In genomic region chr9:95494022-95494415, GRCh38 we compare ENCODE assay signal across 8 cellular contexts. TPM values are rescaled to one million over a fixed set of nuclear protein-coding genes. Genes with fewer than 3 reads are reported as not detected.
A peak's percentile ranks its signal among the peaks of the same experiment; 100 is the strongest.
DNase-seq lines count a peak whose midpoint lies in the region; TF ChIP-seq lines count a peak whose summit lies in the region.

No MANE protein-coding gene starts in this region.

- intact Hi-C loops in activated T-helper 1 cell treated with anti-CD3 and anti-CD28 coated beads, Interleukin-12 subunit alpha, Interleukin-12 subunit beta, Interleukin-2, Interleukin-4 antibody, amounts not matched to agents 30 ng/mL and 10 ng/mL and 1 ng/mL, durations not matched to agents 14 hours and 24 hours and 36 hours (cut with micrococcal nuclease), result loop anchor here (1.0 kb wide), 2 partner anchors 16 to 32 kb away; no protein-coding TSS in a partner anchor

- in situ Hi-C loops in GM13976 (cut with MboI; ENCODE audit: low sequenced_read_pairs, unreplicated experiment), result no loop called here

- H3K36me3 Mint-ChIP-seq in activated T-helper 1 cell treated with anti-CD3 and anti-CD28 coated beads, Interleukin-12 subunit alpha, Interleukin-12 subunit beta, Interleukin-2, Interleukin-4 antibody, amounts not matched to agents 30 ng/mL and 10 ng/mL and 1 ng/mL, durations not matched to agents 14 hours and 24 hours and 36 hours (ENCODE audit: low read depth), result peaks cover 3% of the 10 kb centered on the region
- H3K36me3 Mint-ChIP-seq in nephron progenitor cell (ENCODE audit: low read depth), result no peaks in the 10 kb centered on the region

- H3K4me3 Mint-ChIP-seq in activated T-helper 1 cell treated with anti-CD3 and anti-CD28 coated beads, Interleukin-12 subunit alpha, Interleukin-12 subunit beta, Interleukin-2, Interleukin-4 antibody, amounts not matched to agents 30 ng/mL and 10 ng/mL and 1 ng/mL, durations not matched to agents 14 hours and 24 hours and 36 hours, result peak overlapping the region; percentile 81
- H3K4me3 Mint-ChIP-seq in nephron progenitor cell, result peak overlapping the region; percentile 71

- peak; percentile 83 for DNase-seq in activated effector memory CD4-positive, alpha-beta T cell treated with anti-CD3 and anti-CD28 coated beads, Interleukin-2, amount 50 U/mL, for 16 hours
- DNase-seq in activated effector memory CD4-positive, alpha-beta T cell treated with Interleukin-2 at 50 U/mL for 16 hours, result no peak
- DNase-seq in NCI-H2107 (lab: John Stamatoyannopoulos, UW) (peak; percentile 50), nephron progenitor cell (no peak), NCI-H226 (no peak), UCSD-AML1 (lab: John Stamatoyannopoulos, UW; ENCODE audit: unreplicated experiment) (no peak), GM13976 (ENCODE audit: low spot score) (no peak)
- no peak for DNase-seq in activated T-helper 1 cell treated with anti-CD3 and anti-CD28 coated beads, Interleukin-12 subunit alpha, Interleukin-12 subunit beta, Interleukin-2, Interleukin-4 antibody, amounts not matched to agents 30 ng/mL and 10 ng/mL and 1 ng/mL, durations not matched to agents 14 hours and 24 hours and 36 hours (ENCODE audit: low spot score)

- H3K27me3 Mint-ChIP-seq in activated T-helper 1 cell treated with anti-CD3 and anti-CD28 coated beads, Interleukin-12 subunit alpha, Interleukin-12 subunit beta, Interleukin-2, Interleukin-4 antibody, amounts not matched to agents 30 ng/mL and 10 ng/mL and 1 ng/mL, durations not matched to agents 14 hours and 24 hours and 36 hours (ENCODE audit: insufficient read depth), result peaks cover 29% of the 10 kb centered on the region
- peaks cover 4% of the 10 kb centered on the region for H3K27me3 Mint-ChIP-seq in nephron progenitor cell (ENCODE audit: low read depth, poor library complexity)

- no peak for TF ChIP-seq CTCF in nephron progenitor cell (IDR thresholded peaks at IDR 0.05)
- no peak for TF ChIP-seq CTCF in GM13976 (IDR thresholded peaks at IDR 0.05; ENCODE audit: borderline replicate concordance, control extremely low read depth, extremely low read depth, insufficient read depth, missing control alignments)

- H3K27ac Mint-ChIP-seq in activated T-helper 1 cell treated with anti-CD3 and anti-CD28 coated beads, Interleukin-12 subunit alpha, Interleukin-12 subunit beta, Interleukin-2, Interleukin-4 antibody, amounts not matched to agents 30 ng/mL and 10 ng/mL and 1 ng/mL, durations not matched to agents 14 hours and 24 hours and 36 hours, result peak overlapping the region; percentile 86
- H3K27ac Mint-ChIP-seq in nephron progenitor cell, result no peak overlapping the region

- H3K4me1 Mint-ChIP-seq in activated T-helper 1 cell treated with anti-CD3 and anti-CD28 coated beads, Interleukin-12 subunit alpha, Interleukin-12 subunit beta, Interleukin-2, Interleukin-4 antibody, amounts not matched to agents 30 ng/mL and 10 ng/mL and 1 ng/mL, durations not matched to agents 14 hours and 24 hours and 36 hours (ENCODE audit: low read depth), result peaks cover 40% of the 10 kb centered on the region
- peaks cover 91% of the 10 kb centered on the region for H3K4me1 Mint-ChIP-seq in nephron progenitor cell

- H3K9me3 Mint-ChIP-seq in activated T-helper 1 cell treated with anti-CD3 and anti-CD28 coated beads, Interleukin-12 subunit alpha, Interleukin-12 subunit beta, Interleukin-2, Interleukin-4 antibody, amounts not matched to agents 30 ng/mL and 10 ng/mL and 1 ng/mL, durations not matched to agents 14 hours and 24 hours and 36 hours, result no peaks in the 10 kb centered on the region
- H3K9me3 Mint-ChIP-seq in nephron progenitor cell, result no peaks in the 10 kb centered on the region

RNA-seq across cellular contexts. Expression of gene PTCH1, which starts 22.8 kb away (rescaled TPM):
- 9.9 and 11.5 TPM in 2 replicates for total RNA-seq in activated T-helper 1 cell treated with anti-CD3 and anti-CD28 coated beads, Interleukin-12 subunit alpha, Interleukin-12 subunit beta, Interleukin-2, Interleukin-4 antibody, amounts not matched to agents 30 ng/mL and 10 ng/mL and 1 ng/mL, durations not matched to agents 14 hours and 24 hours and 36 hours

Comparison
In these comparisons a context has a peak if more than half of its experiments do, and no peak if none do; other contexts are left out.
1. DNase-seq: peak in activated effector memory CD4-positive, alpha-beta T cell treated with anti-CD3 and anti-CD28 coated beads, Interleukin-2, amount 50 U/mL, for 16 hours (single experiment) and NCI-H2107 (single experiment); none in activated effector memory CD4-positive, alpha-beta T cell treated with Interleukin-2 at 50 U/mL for 16 hours (single experiment), activated T-helper 1 cell treated with anti-CD3 and anti-CD28 coated beads, Interleukin-12 subunit alpha, Interleukin-12 subunit beta, Interleukin-2, Interleukin-4 antibody, amounts not matched to agents 30 ng/mL and 10 ng/mL and 1 ng/mL, durations not matched to agents 14 hours and 24 hours and 36 hours (single experiment), nephron progenitor cell (single experiment), NCI-H226 (single experiment), UCSD-AML1 (single experiment) and GM13976 (single experiment).